Comparison of ENCODE assay signal across 1 cellular context in genomic region chr20:1264727-1265126, GRCh38.
TF ChIP-seq lines count a peak whose summit lies in the region.

No MANE protein-coding gene starts in this region.

TF ChIP-seq in WTC11, 78 proteins besides CTCF, POLR2A, EP300 and RAD21 (continued from another document):
- TF ChIP-seq E2F4 (CRISPR knock-in tag; IDR thresholded peaks at IDR 0.05; ENCODE audit: borderline replicate concordance, low read depth) (no peak), SMAD3 (CRISPR knock-in tag; IDR thresholded peaks at IDR 0.05; ENCODE audit: borderline replicate concordance) (no peak), SP1 (CRISPR knock-in tag; conservative IDR thresholded peaks at IDR 0.05) (no peak), FOXJ3 (CRISPR knock-in tag; IDR thresholded peaks at IDR 0.05; ENCODE audit: borderline replicate concordance) (no peak), ERG (CRISPR knock-in tag; IDR thresholded peaks at IDR 0.05) (no peak), ZMAT4 (CRISPR knock-in tag; IDR thresholded peaks at IDR 0.05) (no peak), EMX1 (CRISPR knock-in tag; IDR thresholded peaks at IDR 0.05) (no peak), HMGXB4 (CRISPR knock-in tag; IDR thresholded peaks at IDR 0.05) (no peak), AR (CRISPR knock-in tag; IDR thresholded peaks at IDR 0.05) (no peak), HMGA2 (CRISPR knock-in tag; IDR thresholded peaks at IDR 0.05) (no peak), GABPB1 (CRISPR knock-in tag; IDR thresholded peaks at IDR 0.05) (no peak)
TF ChIP-seq in WTC11: peak in this region for 0.
